Comparison of ENCODE assay signal across 8 cellular contexts in the genomic region with DNA sequence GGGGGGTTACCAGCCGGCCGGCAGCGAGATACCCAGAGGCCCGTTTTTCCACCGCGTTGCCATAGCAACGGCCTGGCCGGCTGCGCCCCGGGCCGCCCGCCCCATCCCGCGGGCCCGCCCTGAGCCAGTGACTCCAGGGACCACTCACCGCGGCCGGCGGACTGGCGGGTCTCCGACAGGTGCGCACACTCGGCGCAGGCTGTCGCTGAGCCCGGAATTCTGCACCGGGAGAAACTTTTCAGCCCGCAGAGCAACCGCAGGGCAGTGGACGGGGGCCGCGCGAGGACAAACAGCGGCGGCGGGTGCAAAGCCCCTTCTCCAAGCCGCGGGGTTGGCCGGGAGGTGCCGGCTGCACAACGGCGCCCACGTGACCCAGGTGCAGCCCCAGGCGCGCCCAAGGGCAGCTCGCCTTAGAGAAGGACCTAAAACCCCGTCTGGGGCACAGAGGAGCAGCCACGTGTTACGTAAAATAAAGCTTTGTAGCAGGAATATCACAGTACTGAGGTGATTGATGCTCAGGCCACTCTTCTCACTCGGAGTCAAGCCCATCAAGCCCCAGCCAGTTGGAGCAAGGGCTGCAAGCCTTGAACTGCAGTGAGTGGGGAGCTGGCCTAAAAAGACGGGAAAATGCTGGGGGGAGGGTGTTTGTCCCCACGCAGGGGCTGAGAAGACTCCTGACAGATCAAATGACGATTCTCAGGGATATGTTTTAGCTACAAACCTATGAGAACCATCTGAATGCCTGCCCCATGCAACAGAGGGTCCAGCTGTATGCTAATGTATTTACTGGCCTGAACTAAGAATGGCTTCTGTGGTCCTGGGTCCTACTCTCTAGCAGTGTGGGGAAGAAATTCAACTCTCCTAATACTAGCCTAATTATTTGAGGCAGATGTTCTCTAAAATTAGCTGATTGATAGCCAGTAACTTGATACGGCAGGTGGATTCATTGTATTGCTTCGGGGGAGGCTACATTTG. TPM values are rescaled to one million over a fixed set of nuclear protein-coding genes. Genes with fewer than 3 reads are reported as not detected.
DNase-seq lines count a peak whose midpoint lies in the region; ATAC-seq and TF ChIP-seq lines count a peak whose summit lies in the region.

A gene (minus strand): TSS at position 294 of the 975 bp plus-strand sequence. CDS start 119,323 bp downstream, outside the sequence.

- peak; percentile 61 for DNase-seq in G401 (ENCODE audit: low spot score)
- peak; percentile 56 to 76 (median 70) for DNase-seq in Peyer's patch
- peak; percentile 71 for DNase-seq in cerebellum (ENCODE audit: low spot score)
- DNase-seq in stimulated activated CD8-positive, alpha-beta memory T cell treated with anti-CD3 and anti-CD28 coated beads, Interleukin-4, amount 100 ng/mL, for 24 hours (ENCODE audit: low read depth) = peak; percentile 29
- no peak for DNase-seq in GDM1 (lab: John Stamatoyannopoulos, UW)

- no peaks in the 10 kb centered on the region for H3K36me3 ChIP-seq in HUES48 (ENCODE audit: control insufficient read depth, insufficient read depth, low read length)
- no peaks in the 10 kb centered on the region for H3K36me3 ChIP-seq in Peyer's patch
- H3K36me3 ChIP-seq in liver (ENCODE audit: control insufficient read depth in 4 of 4, insufficient read depth in 3 of 4, low read depth in 1 of 4, low read length in 3 of 4) = no peaks in the 10 kb centered on the region

- peak within 1 kb of the TSS; percentile 91 for H3K4me3 ChIP-seq in HUES48 (ENCODE audit: low read depth, low read length)
- H3K4me3 ChIP-seq in Peyer's patch = peak within 1 kb of the TSS; percentile 44 to 64 (median 60)
- H3K4me3 ChIP-seq in liver (ENCODE audit: low read depth in 1 of 3, low read length in 3 of 3) = peak within 1 kb of the TSS in 2 of 3 donors; percentile 0 to 62

- H3K4me1 ChIP-seq in HUES48 (ENCODE audit: control insufficient read depth, insufficient read depth, low read length) (peaks cover 12% of the 10 kb centered on the region), Peyer's patch (peaks cover 0 to 13% (median 0%) of the 10 kb centered on the region in 4 donors), liver (ENCODE audit: control insufficient read depth in 4 of 4, insufficient read depth in 4 of 4, low read length in 3 of 4) (peaks cover 3 to 6% (median 4%) of the 10 kb centered on the region in 4 donors)

- TF ChIP-seq POLR2A in Peyer's patch (IDR thresholded peaks at IDR 0.05) = no peak

- H3K9ac ChIP-seq in HUES48 (ENCODE audit: low read depth, low read length) (peak within 1 kb of the TSS; percentile 76), liver (ENCODE audit: low read depth in 1 of 2, low read length in 2 of 2) (no peak within 1 kb of the TSS)

- in situ Hi-C loops in G401 (cut with HindIII; ENCODE audit: low sequenced_read_pairs) = no loop called here

- no peak for TF ChIP-seq RAD21 in liver (IDR thresholded peaks at IDR 0.05)

- TF ChIP-seq CTCF in Peyer's patch (IDR thresholded peaks at IDR 0.05) = no peak
- TF ChIP-seq CTCF in liver (IDR thresholded peaks at IDR 0.05; ENCODE audit: low read depth, low read length, missing input control) = no peak

- H3K27me3 ChIP-seq in HUES48 (ENCODE audit: control insufficient read depth, insufficient read depth, low read length) (no peaks in the 10 kb centered on the region), Peyer's patch (no peaks in the 10 kb centered on the region), liver (ENCODE audit: control insufficient read depth in 4 of 4, insufficient read depth in 4 of 4, low read length in 3 of 4) (peaks cover 0 to 9% (median 2%) of the 10 kb centered on the region in 4 donors)

- 7% methylated on average over 55 of the region's 55 CpGs for WGBS in liver

- ATAC-seq in GM21447 (IDR thresholded peaks at IDR 0.05; ENCODE audit: unreplicated experiment) = peak; percentile 96

- H3K27ac ChIP-seq in HUES48 (ENCODE audit: low read depth, low read length) (peak within 1 kb of the TSS; percentile 16), Peyer's patch (peak within 1 kb of the TSS in 2 of 4 donors; percentile 27 to 33), liver (ENCODE audit: low read depth in 1 of 2, low read length in 2 of 2) (no peak within 1 kb of the TSS)

- no peaks in the 10 kb centered on the region for H3K9me3 ChIP-seq in HUES48 (ENCODE audit: control insufficient read depth, insufficient read depth, low read length)
- H3K9me3 ChIP-seq in Peyer's patch = no peaks in the 10 kb centered on the region
- H3K9me3 ChIP-seq in liver (ENCODE audit: control insufficient read depth in 4 of 4, low read length in 3 of 4) = no peaks in the 10 kb centered on the region

TF ChIP-seq in liver, 16 proteins besides CTCF, POLR2A, EP300 and RAD21:
- TF ChIP-seq FOXA1 (IDR thresholded peaks at IDR 0.05) = no peak
- TF ChIP-seq, protein P1, sequence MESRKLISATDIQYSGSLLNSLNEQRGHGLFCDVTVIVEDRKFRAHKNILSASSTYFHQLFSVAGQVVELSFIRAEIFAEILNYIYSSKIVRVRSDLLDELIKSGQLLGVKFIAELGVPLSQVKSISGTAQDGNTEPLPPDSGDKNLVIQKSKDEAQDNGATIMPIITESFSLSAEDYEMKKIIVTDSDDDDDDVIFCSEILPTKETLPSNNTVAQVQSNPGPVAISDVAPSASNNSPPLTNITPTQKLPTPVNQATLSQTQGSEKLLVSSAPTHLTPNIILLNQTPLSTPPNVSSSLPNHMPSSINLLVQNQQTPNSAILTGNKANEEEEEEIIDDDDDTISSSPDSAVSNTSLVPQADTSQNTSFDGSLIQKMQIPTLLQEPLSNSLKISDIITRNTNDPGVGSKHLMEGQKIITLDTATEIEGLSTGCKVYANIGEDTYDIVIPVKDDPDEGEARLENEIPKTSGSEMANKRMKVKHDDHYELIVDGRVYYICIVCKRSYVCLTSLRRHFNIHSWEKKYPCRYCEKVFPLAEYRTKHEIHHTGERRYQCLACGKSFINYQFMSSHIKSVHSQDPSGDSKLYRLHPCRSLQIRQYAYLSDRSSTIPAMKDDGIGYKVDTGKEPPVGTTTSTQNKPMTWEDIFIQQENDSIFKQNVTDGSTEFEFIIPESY (IDR thresholded peaks at IDR 0.05) = no peak

RNA-seq across cellular contexts. Expression of the gene that starts here (rescaled TPM):
- 8.2 and 10.0 TPM in 2 replicates for total RNA-seq in G401 (2014; rRNA removed; shearing (Covaris generic))
- 10 to 100 TPM in 1 of 4 donors, 1 to 10 TPM in 3; 1.9 to 18.9 (median 3.1) TPM for total RNA-seq in Peyer's patch
- total RNA-seq in cerebellum = 24.0 TPM
- total RNA-seq in liver = 1 to 10 TPM in 1 of 2 donors, under 1 TPM in 1; 0.67 to 1.1 TPM
- under 1 TPM; 0.09 to 0.36 TPM for polyA plus RNA-seq in liver

Comparison
In these comparisons a context has a peak if more than half of its experiments do, and no peak if none do; other contexts are left out.
1. H3K4me3 ChIP-seq: peak in every context shown above with its lines; median percentile 91 in HUES48; 60 in Peyer's patch; 31 in liver.